1 cellular context compared by ENCODE assay signal in genomic region chr7:99504603-99505323, GRCh38.
TF ChIP-seq lines count a peak whose summit lies in the region.

TSS of gene ZKSCAN5 (plus strand) at chr7:99504662. CDS start at chr7:99506045, 1,383 bp downstream.

TF ChIP-seq in HepG2, 621 proteins besides CTCF, POLR2A, EP300 and RAD21 (continued from another document and continues in another):
- TF ChIP-seq ZBED4 (CRISPR knock-in tag; IDR thresholded peaks at IDR 0.05; ENCODE audit: borderline replicate concordance): no peak
- no peak for TF ChIP-seq NFKBIZ (CRISPR knock-in tag; IDR thresholded peaks at IDR 0.05)
- 0 out of 2 replicates have a peak, but pooled peaks have one; percentile 34 for TF ChIP-seq TIGD3 (CRISPR knock-in tag; IDR thresholded peaks at IDR 0.05; ENCODE audit: borderline replicate concordance)
- no peak for TF ChIP-seq ZNF326 (CRISPR knock-in tag; IDR thresholded peaks at IDR 0.05; ENCODE audit: borderline replicate concordance)
- TF ChIP-seq TRIM22 (IDR thresholded peaks at IDR 0.05): no peak
- peak; percentile 72; the same call in 1 of the 2 replicates for TF ChIP-seq THAP9 (CRISPR knock-in tag; IDR thresholded peaks at IDR 0.05; ENCODE audit: borderline replicate concordance)
- TF ChIP-seq ZBTB44 (CRISPR knock-in tag; IDR thresholded peaks at IDR 0.05): no peak
- TF ChIP-seq THYN1 (CRISPR knock-in tag; IDR thresholded peaks at IDR 0.05; ENCODE audit: borderline replicate concordance, low read depth): no peak
- no peak for TF ChIP-seq ZBTB2 (CRISPR knock-in tag; IDR thresholded peaks at IDR 0.05; ENCODE audit: low read depth)
- 0 out of 2 replicates have a peak, but pooled peaks have one; percentile 14 for TF ChIP-seq FOXK1 (CRISPR knock-in tag; IDR thresholded peaks at IDR 0.05; ENCODE audit: borderline replicate concordance, low read depth)
- TF ChIP-seq ZNF761 (CRISPR knock-in tag; conservative IDR thresholded peaks at IDR 0.05): no peak
- TF ChIP-seq DRAP1 (CRISPR knock-in tag; IDR thresholded peaks at IDR 0.05): 0 out of 2 replicates have a peak, but pooled peaks have one; percentile 49
- no peak for TF ChIP-seq NCOA5 (CRISPR knock-in tag; IDR thresholded peaks at IDR 0.05)
- no peak for TF ChIP-seq ZBTB20 (CRISPR knock-in tag; IDR thresholded peaks at IDR 0.05; ENCODE audit: borderline replicate concordance, low read depth)
- TF ChIP-seq REST (IDR thresholded peaks at IDR 0.05; ENCODE audit: borderline replicate concordance in 1 of 2, low read depth in 1 of 2, low read length in 2 of 2): peak in 1 of 2 experiments; percentile 60; a peak in 1 of 4 replicates
- no peak for TF ChIP-seq ZNF318 (CRISPR knock-in tag; IDR thresholded peaks at IDR 0.05)
- TF ChIP-seq CBX1 (IDR thresholded peaks at IDR 0.05; ENCODE audit: low read depth): peak; percentile 41
